1 cellular context compared by ENCODE assay signal in genomic region chr20:50292324-50293243, GRCh38.
TF ChIP-seq lines count a peak whose summit lies in the region.

No MANE protein-coding gene starts in this region.

TF ChIP-seq in K562, 482 proteins besides CTCF, POLR2A, EP300 and RAD21 (continued from another document and continues in another):
- TF ChIP-seq, protein P1, sequence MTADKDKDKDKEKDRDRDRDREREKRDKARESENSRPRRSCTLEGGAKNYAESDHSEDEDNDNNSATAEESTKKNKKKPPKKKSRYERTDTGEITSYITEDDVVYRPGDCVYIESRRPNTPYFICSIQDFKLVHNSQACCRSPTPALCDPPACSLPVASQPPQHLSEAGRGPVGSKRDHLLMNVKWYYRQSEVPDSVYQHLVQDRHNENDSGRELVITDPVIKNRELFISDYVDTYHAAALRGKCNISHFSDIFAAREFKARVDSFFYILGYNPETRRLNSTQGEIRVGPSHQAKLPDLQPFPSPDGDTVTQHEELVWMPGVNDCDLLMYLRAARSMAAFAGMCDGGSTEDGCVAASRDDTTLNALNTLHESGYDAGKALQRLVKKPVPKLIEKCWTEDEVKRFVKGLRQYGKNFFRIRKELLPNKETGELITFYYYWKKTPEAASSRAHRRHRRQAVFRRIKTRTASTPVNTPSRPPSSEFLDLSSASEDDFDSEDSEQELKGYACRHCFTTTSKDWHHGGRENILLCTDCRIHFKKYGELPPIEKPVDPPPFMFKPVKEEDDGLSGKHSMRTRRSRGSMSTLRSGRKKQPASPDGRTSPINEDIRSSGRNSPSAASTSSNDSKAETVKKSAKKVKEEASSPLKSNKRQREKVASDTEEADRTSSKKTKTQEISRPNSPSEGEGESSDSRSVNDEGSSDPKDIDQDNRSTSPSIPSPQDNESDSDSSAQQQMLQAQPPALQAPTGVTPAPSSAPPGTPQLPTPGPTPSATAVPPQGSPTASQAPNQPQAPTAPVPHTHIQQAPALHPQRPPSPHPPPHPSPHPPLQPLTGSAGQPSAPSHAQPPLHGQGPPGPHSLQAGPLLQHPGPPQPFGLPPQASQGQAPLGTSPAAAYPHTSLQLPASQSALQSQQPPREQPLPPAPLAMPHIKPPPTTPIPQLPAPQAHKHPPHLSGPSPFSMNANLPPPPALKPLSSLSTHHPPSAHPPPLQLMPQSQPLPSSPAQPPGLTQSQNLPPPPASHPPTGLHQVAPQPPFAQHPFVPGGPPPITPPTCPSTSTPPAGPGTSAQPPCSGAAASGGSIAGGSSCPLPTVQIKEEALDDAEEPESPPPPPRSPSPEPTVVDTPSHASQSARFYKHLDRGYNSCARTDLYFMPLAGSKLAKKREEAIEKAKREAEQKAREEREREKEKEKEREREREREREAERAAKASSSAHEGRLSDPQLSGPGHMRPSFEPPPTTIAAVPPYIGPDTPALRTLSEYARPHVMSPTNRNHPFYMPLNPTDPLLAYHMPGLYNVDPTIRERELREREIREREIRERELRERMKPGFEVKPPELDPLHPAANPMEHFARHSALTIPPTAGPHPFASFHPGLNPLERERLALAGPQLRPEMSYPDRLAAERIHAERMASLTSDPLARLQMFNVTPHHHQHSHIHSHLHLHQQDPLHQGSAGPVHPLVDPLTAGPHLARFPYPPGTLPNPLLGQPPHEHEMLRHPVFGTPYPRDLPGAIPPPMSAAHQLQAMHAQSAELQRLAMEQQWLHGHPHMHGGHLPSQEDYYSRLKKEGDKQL (CRISPR knock-in tag; IDR thresholded peaks at IDR 0.05; ENCODE audit: borderline replicate concordance), result no peak
- TF ChIP-seq SETDB1 (IDR thresholded peaks at IDR 0.05; ENCODE audit: low read length) (peak; percentile 60), MIER1 (IDR thresholded peaks at IDR 0.05; ENCODE audit: low read depth) (peak; percentile 54; the same call in 1 of the 2 replicates), HSF4 (CRISPR knock-in tag; IDR thresholded peaks at IDR 0.05; ENCODE audit: borderline replicate concordance) (peak; percentile 70; the same call in 1 of the 2 replicates), DDX20 (tag; IDR thresholded peaks at IDR 0.05; ENCODE audit: low read depth) (no peak), HES1 (IDR thresholded peaks at IDR 0.05; ENCODE audit: low read depth) (peak; percentile 80), ZNF280A (IDR thresholded peaks at IDR 0.05; ENCODE audit: low read depth, partially characterized antibody) (no peak), ETV1 (tag; conservative IDR thresholded peaks at IDR 0.05; ENCODE audit: low read depth) (peak; percentile 31; the same call in 1 of the 2 replicates), E2F6 (IDR thresholded peaks at IDR 0.05; ENCODE audit: borderline replicate concordance in 1 of 2, extremely low read depth in 1 of 2, insufficient read depth in 1 of 2, insufficient read length in 1 of 2, low read depth in 1 of 2, low read length in 1 of 2, poor library complexity in 1 of 2, severe bottlenecking in 1 of 2) (peak; percentile 55 to 81), FOXJ3 (CRISPR knock-in tag; IDR thresholded peaks at IDR 0.05) (no peak), ZNF274 (IDR thresholded peaks at IDR 0.05; ENCODE audit: borderline replicate concordance, low read depth, low read length) (no peak), SUPT5H (IDR thresholded peaks at IDR 0.05) (no peak), TFAP4 (CRISPR knock-in tag; IDR thresholded peaks at IDR 0.05; ENCODE audit: borderline replicate concordance) (peak; percentile 99), MITF (IDR thresholded peaks at IDR 0.05) (peak; percentile 81), ETV6 (IDR thresholded peaks at IDR 0.05; ENCODE audit: borderline replicate concordance in 1 of 2, low read depth in 2 of 2, low read length in 1 of 2) (peak; percentile 42 to 72; a peak in 2 of 4 replicates), ETV6 (CRISPR knock-in tag; IDR thresholded peaks at IDR 0.05; ENCODE audit: borderline replicate concordance) (no peak; the same call in 1 of the 2 replicates), HOXB6 (CRISPR knock-in tag; IDR thresholded peaks at IDR 0.05; ENCODE audit: borderline replicate concordance) (no peak), ZNF668 (CRISPR knock-in tag; IDR thresholded peaks at IDR 0.05) (no peak), KAT8 (IDR thresholded peaks at IDR 0.05; ENCODE audit: low read depth) (no peak), ZNF354B (CRISPR knock-in tag; IDR thresholded peaks at IDR 0.05) (no peak), FOXA3 (CRISPR knock-in tag; conservative IDR thresholded peaks at IDR 0.05 in 1 of 2, IDR thresholded peaks at IDR 0.05 in 1 of 2) (peak in 1 of 2 experiments; percentile 25; a peak in 2 of 4 replicates), MTA3 (IDR thresholded peaks at IDR 0.05; ENCODE audit: borderline replicate concordance) (peak; percentile 97), POLR2AphosphoS5 (IDR thresholded peaks at IDR 0.05; ENCODE audit: control insufficient read depth, insufficient read depth, low read depth, low read length) (0 out of 2 replicates have a peak, but pooled peaks have one; percentile 53), RBM39 (optimal IDR thresholded peaks at IDR 0.05; ENCODE audit: low read depth, low read length) (no peak), PCBP2 (IDR thresholded peaks at IDR 0.05; ENCODE audit: low read depth, low read length, poor library complexity, severe bottlenecking) (no peak), KDM5B (IDR thresholded peaks at IDR 0.05; ENCODE audit: insufficient replicate concordance, low read depth, low read length) (no peak), RREB1 (CRISPR knock-in tag; IDR thresholded peaks at IDR 0.05) (0 out of 2 replicates have a peak, but pooled peaks have one; percentile 51), ARID3B (CRISPR knock-in tag; IDR thresholded peaks at IDR 0.05; ENCODE audit: borderline replicate concordance) (no peak), ZNF146 (CRISPR knock-in tag; IDR thresholded peaks at IDR 0.05; ENCODE audit: unreplicated experiment) (no peak), MTA1 (IDR thresholded peaks at IDR 0.05; ENCODE audit: borderline replicate concordance) (peak; percentile 81), NELFE (IDR thresholded peaks at IDR 0.05; ENCODE audit: insufficient read depth, insufficient read length) (no peak), RFX7 (CRISPR knock-in tag; IDR thresholded peaks at IDR 0.05) (peak; percentile 33; the same call in 1 of the 2 replicates), ZNF586 (CRISPR knock-in tag; conservative IDR thresholded peaks at IDR 0.05) (no peak), MAFG (tag; conservative IDR thresholded peaks at IDR 0.05) (peak; percentile 100), JUNB (CRISPR knock-in tag; conservative IDR thresholded peaks at IDR 0.05) (peak; percentile 59)
- TF ChIP-seq, protein P2, sequence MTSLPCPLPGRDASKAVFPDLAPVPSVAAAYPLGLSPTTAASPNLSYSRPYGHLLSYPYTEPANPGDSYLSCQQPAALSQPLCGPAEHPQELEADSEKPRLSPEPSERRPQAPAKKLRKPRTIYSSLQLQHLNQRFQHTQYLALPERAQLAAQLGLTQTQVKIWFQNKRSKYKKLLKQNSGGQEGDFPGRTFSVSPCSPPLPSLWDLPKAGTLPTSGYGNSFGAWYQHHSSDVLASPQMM (CRISPR knock-in tag; IDR thresholded peaks at IDR 0.05), result no peak
- TF ChIP-seq, protein P3, sequence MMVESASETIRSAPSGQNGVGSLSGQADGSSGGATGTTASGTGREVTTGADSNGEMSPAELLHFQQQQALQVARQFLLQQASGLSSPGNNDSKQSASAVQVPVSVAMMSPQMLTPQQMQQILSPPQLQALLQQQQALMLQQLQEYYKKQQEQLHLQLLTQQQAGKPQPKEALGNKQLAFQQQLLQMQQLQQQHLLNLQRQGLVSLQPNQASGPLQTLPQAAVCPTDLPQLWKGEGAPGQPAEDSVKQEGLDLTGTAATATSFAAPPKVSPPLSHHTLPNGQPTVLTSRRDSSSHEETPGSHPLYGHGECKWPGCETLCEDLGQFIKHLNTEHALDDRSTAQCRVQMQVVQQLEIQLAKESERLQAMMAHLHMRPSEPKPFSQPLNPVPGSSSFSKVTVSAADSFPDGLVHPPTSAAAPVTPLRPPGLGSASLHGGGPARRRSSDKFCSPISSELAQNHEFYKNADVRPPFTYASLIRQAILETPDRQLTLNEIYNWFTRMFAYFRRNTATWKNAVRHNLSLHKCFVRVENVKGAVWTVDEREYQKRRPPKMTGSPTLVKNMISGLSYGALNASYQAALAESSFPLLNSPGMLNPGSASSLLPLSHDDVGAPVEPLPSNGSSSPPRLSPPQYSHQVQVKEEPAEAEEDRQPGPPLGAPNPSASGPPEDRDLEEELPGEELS (CRISPR knock-in tag; IDR thresholded peaks at IDR 0.05; ENCODE audit: borderline replicate concordance), result peak; percentile 97
